11 cellular contexts compared by ENCODE assay signal in genomic region chr11:76752321-76753175, GRCh38. TPM values are rescaled to one million over a fixed set of nuclear protein-coding genes. Genes with fewer than 3 reads are reported as not detected.
DNase-seq lines count a peak whose midpoint lies in the region; ATAC-seq, FAIRE-seq and TF ChIP-seq lines count a peak whose summit lies in the region.
"Had no signal": no experiment of that assay in that cellular context is flagged by ENCODE, and none has a peak within 500 bp of the region (broad histone marks: within the 10 kb centered on the region; RNA-seq: fewer than 3 reads in every experiment).

No MANE protein-coding gene starts in this region.

- H3K27me3 ChIP-seq in GM23338 (ENCODE audit: insufficient read depth) (no peaks in the 10 kb centered on the region), bronchial epithelial cell (ENCODE audit: control insufficient read depth, insufficient read depth, low read length) (no peaks in the 10 kb centered on the region), smooth muscle cell (ENCODE audit: low read depth) (no peaks in the 10 kb centered on the region)

- no peaks in the 10 kb centered on the region for H3K9me3 Mint-ChIP-seq in GM23338

- intact Hi-C loops in kidney (cut with DNase I): no loop called here

- H2AFZ ChIP-seq in GM23338: peak overlapping the region; percentile 97
- H2AFZ ChIP-seq in smooth muscle cell (ENCODE audit: low read depth): peak overlapping the region; percentile 38

- H3K4me3 ChIP-seq in GM23338 (no peak overlapping the region), bronchial epithelial cell (ENCODE audit: low read depth, low read length) (no peak overlapping the region), kidney (ENCODE audit: low read length in 2 of 2) (no peak overlapping the region), smooth muscle cell (no peak overlapping the region)

- H3K9me2 ChIP-seq in GM23338 (ENCODE audit: insufficient read depth): no peaks in the 10 kb centered on the region

- no peak overlapping the region for H3K4me3 Mint-ChIP-seq in GM23338

- H3K36me3 ChIP-seq in GM23338 (ENCODE audit: insufficient read depth) (no peaks in the 10 kb centered on the region), bronchial epithelial cell (ENCODE audit: control insufficient read depth, insufficient read depth, low read length) (no peaks in the 10 kb centered on the region), kidney (ENCODE audit: control insufficient read depth in 1 of 2, insufficient read depth in 2 of 2, low read length in 2 of 2) (no peaks in the 10 kb centered on the region), smooth muscle cell (ENCODE audit: low read depth) (no peaks in the 10 kb centered on the region)

- no peak overlapping the region for H3K4me2 ChIP-seq in GM23338
- H3K4me2 ChIP-seq in smooth muscle cell: peak overlapping the region; percentile 42

- peaks cover 21% of the 10 kb centered on the region for H3K27me3 Mint-ChIP-seq in GM23338 (ENCODE audit: insufficient read depth, low read depth, poor library complexity)

- no peaks in the 10 kb centered on the region for H4K20me1 ChIP-seq in GM23338 (replicated peaks; ENCODE audit: insufficient read depth)
- H4K20me1 ChIP-seq in smooth muscle cell (ENCODE audit: low read depth): no peaks in the 10 kb centered on the region

- FAIRE-seq in bronchial epithelial cell (lab: Jason Lieb, UNC): no peak
- no peak for FAIRE-seq in kidney (lab: Jason Lieb, UNC)

- peaks cover 11% of the 10 kb centered on the region for H3K4me1 ChIP-seq in GM23338 (ENCODE audit: insufficient read depth)
- H3K4me1 ChIP-seq in kidney (ENCODE audit: control insufficient read depth in 1 of 2, insufficient read depth in 1 of 2, low read depth in 1 of 2, low read length in 2 of 2): peaks cover 6 to 13% of the 10 kb centered on the region in 2 donors
- peaks cover 2% of the 10 kb centered on the region for H3K4me1 ChIP-seq in smooth muscle cell (ENCODE audit: low read depth)

- H3K79me2 ChIP-seq in GM23338 (replicated peaks; ENCODE audit: insufficient read depth): no peaks in the 10 kb centered on the region
- no peaks in the 10 kb centered on the region for H3K79me2 ChIP-seq in smooth muscle cell (ENCODE audit: low read depth)

- H3K27ac ChIP-seq in GM23338 (ENCODE audit: low read depth) (no peak overlapping the region), kidney (ENCODE audit: low read depth in 2 of 2, low read length in 2 of 2) (peak overlapping the region in 1 of 2 donors; percentile 51), smooth muscle cell (ENCODE audit: low read depth) (peak overlapping the region; percentile 90)

- no peaks in the 10 kb centered on the region for H3K36me3 Mint-ChIP-seq in GM23338 (ENCODE audit: low read depth)

- no peaks in the 10 kb centered on the region for H3F3A ChIP-seq in GM23338 (replicated peaks; ENCODE audit: low read depth)
- H3F3A ChIP-seq in smooth muscle cell (ENCODE audit: low read depth): no peaks in the 10 kb centered on the region

- H3K27ac Mint-ChIP-seq in GM23338: no peak overlapping the region

- WGBS in smooth muscle cell (ENCODE audit: low lambda C conversion rate): 42% methylated on average over 25 of the region's 25 CpGs

- DNase-seq in GM23338 (ENCODE audit: low spot score) (no peak), bronchial epithelial cell (ENCODE audit: low read depth) (peak; percentile 54), kidney (peak; percentile 90), smooth muscle cell (lab: John Stamatoyannopoulos, UW; ENCODE audit: unreplicated experiment) (no peak), DMS53 treated with DMSO at 0.1 percent for 48 hours (lab: John Stamatoyannopoulos, UW; ENCODE audit: unreplicated experiment) (no peak)
- no peak for DNase-seq in stimulated activated CD8-positive, alpha-beta memory T cell treated with anti-CD3 and anti-CD28 coated beads, Interleukin-4, amount 100 ng/mL, for 48 hours
- no peak for DNase-seq in activated effector memory CD4-positive, alpha-beta T cell treated with Interleukin-2 at 50 U/mL for 16 hours
- DNase-seq: midbrain, NCI-H510A had no signal

- ATAC-seq in GM23338 (peak; percentile 74), GM18861 (IDR thresholded peaks at IDR 0.05; ENCODE audit: unreplicated experiment) (no peak)
- ATAC-seq: activated CD4-positive, CD25-positive, alpha-beta regulatory T cell treated with anti-CD3 and anti-CD28 coated beads, Interleukin-2, amount 50 U/mL, for 24 hours had no signal

- H3K9ac ChIP-seq in kidney (ENCODE audit: low read length in 2 of 2): peak overlapping the region in 1 of 2 donors; percentile 40
- H3K9ac ChIP-seq in smooth muscle cell (ENCODE audit: low read depth): peak overlapping the region; percentile 23

- H3K4me1 Mint-ChIP-seq in GM23338: peaks cover 32% of the 10 kb centered on the region

- TF ChIP-seq CTCF in GM23338 (conservative IDR thresholded peaks at IDR 0.05; ENCODE audit: low read depth in 2 of 2): no peak
- TF ChIP-seq CTCF in bronchial epithelial cell (IDR thresholded peaks at IDR 0.05; ENCODE audit: insufficient read depth, low read length, severe bottlenecking): no peak
- TF ChIP-seq CTCF in kidney (IDR thresholded peaks at IDR 0.05; ENCODE audit: borderline replicate concordance, extremely low read depth, insufficient read depth): no peak
- no peak for TF ChIP-seq CTCF in smooth muscle cell (IDR thresholded peaks at IDR 0.05; ENCODE audit: borderline replicate concordance, insufficient read depth, poor library complexity, severe bottlenecking)

- H3K9me3 ChIP-seq in kidney (ENCODE audit: control insufficient read depth in 1 of 2, low read length in 2 of 2) (no peaks in the 10 kb centered on the region), smooth muscle cell (replicated peaks; ENCODE audit: low read depth) (no peaks in the 10 kb centered on the region)

TF ChIP-seq in GM23338, 12 proteins besides CTCF, POLR2A, EP300 and RAD21 (continues in another document):
- TF ChIP-seq, protein P1, sequence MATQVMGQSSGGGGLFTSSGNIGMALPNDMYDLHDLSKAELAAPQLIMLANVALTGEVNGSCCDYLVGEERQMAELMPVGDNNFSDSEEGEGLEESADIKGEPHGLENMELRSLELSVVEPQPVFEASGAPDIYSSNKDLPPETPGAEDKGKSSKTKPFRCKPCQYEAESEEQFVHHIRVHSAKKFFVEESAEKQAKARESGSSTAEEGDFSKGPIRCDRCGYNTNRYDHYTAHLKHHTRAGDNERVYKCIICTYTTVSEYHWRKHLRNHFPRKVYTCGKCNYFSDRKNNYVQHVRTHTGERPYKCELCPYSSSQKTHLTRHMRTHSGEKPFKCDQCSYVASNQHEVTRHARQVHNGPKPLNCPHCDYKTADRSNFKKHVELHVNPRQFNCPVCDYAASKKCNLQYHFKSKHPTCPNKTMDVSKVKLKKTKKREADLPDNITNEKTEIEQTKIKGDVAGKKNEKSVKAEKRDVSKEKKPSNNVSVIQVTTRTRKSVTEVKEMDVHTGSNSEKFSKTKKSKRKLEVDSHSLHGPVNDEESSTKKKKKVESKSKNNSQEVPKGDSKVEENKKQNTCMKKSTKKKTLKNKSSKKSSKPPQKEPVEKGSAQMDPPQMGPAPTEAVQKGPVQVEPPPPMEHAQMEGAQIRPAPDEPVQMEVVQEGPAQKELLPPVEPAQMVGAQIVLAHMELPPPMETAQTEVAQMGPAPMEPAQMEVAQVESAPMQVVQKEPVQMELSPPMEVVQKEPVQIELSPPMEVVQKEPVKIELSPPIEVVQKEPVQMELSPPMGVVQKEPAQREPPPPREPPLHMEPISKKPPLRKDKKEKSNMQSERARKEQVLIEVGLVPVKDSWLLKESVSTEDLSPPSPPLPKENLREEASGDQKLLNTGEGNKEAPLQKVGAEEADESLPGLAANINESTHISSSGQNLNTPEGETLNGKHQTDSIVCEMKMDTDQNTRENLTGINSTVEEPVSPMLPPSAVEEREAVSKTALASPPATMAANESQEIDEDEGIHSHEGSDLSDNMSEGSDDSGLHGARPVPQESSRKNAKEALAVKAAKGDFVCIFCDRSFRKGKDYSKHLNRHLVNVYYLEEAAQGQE (IDR thresholded peaks at IDR 0.05; ENCODE audit: unreplicated experiment): no peak
- no peak for TF ChIP-seq NANOG (IDR thresholded peaks at IDR 0.05; ENCODE audit: borderline replicate concordance)

RNA-seq across cellular contexts. Expression of gene TSKU, which starts 30.6 kb away (rescaled TPM):
- total RNA-seq in GM23338 (2014; rRNA removed; shearing (Covaris generic)): 31.1 and 33.8 TPM in 2 replicates
- 9.0 and 11.7 TPM in 2 replicates for polyA plus RNA-seq in GM23338 (2016; fragmentation: Nextera tagmentation; extraction: Ambion mirVana)
- total RNA-seq in bronchial epithelial cell: 8.2 and 11.1 TPM in 2 replicates
- total RNA-seq in kidney: 27.3 TPM
- 41.0 TPM for polyA plus RNA-seq in kidney (ENCODE audit: insufficient read depth, low read depth, low replicate concordance)
- 75.2 and 76.5 TPM in 2 replicates for total RNA-seq in smooth muscle cell
- 122 and 144 TPM in 2 replicates for polyA plus RNA-seq in smooth muscle cell

Comparison
In these comparisons a context has a peak if more than half of its experiments do, and no peak if none do; other contexts are left out.
1. DNase-seq: peak in bronchial epithelial cell (single experiment) and kidney (single experiment); none in GM23338 (single experiment), smooth muscle cell (single experiment), stimulated activated CD8-positive, alpha-beta memory T cell treated with anti-CD3 and anti-CD28 coated beads, Interleukin-4, amount 100 ng/mL, for 48 hours (single experiment), DMS53 treated with DMSO at 0.1 percent for 48 hours (single experiment) and activated effector memory CD4-positive, alpha-beta T cell treated with Interleukin-2 at 50 U/mL for 16 hours (single experiment).